In genomic region chr10:124072106-124072505, GRCh38 we compare ENCODE assay signal across 19 cellular contexts. TPM values are rescaled to one million over a fixed set of nuclear protein-coding genes. Genes with fewer than 3 reads are reported as not detected.
A peak's percentile ranks its signal among the peaks of the same experiment; 100 is the strongest.
DNase-seq lines count a peak whose midpoint lies in the region; ATAC-seq, FAIRE-seq and TF ChIP-seq lines count a peak whose summit lies in the region.
"Had no signal": no experiment of that assay in that cellular context is flagged by ENCODE, and none has a peak within 500 bp of the region (broad histone marks: within the 10 kb centered on the region; RNA-seq: fewer than 3 reads in every experiment).

No MANE protein-coding gene starts in this region.

- H3K27ac ChIP-seq in GM12878 (ENCODE audit: control insufficient read depth, insufficient read depth) (no peak overlapping the region), spleen (peak overlapping the region in 5 of 8 donors; percentile 20 to 52 (median 45))
- H3K27ac ChIP-seq: HL-60, testis had no signal

- ATAC-seq in GM19463 (IDR thresholded peaks at IDR 0.05; ENCODE audit: unreplicated experiment) = peak; percentile 54
- ATAC-seq in GM12878 = no peak
- ATAC-seq: left cardiac atrium had no signal

- SMC1A ChIA-PET in GM12878 (lab: Charles Lee; ENCODE audit: uncharacterized antibody, unreplicated experiment) = interaction anchor here (0.6 kb wide), 1 partner anchor 15 kb away, joined by 4 read pairs; no protein-coding TSS in a partner anchor

- no peaks in the 10 kb centered on the region for H3K9me3 Mint-ChIP-seq in IgD-negative memory B cell
- H3K9me3 Mint-ChIP-seq in Calu3 (ENCODE audit: low read depth, unreplicated experiment) = no peaks in the 10 kb centered on the region

- no peak overlapping the region for H3K4me2 ChIP-seq in GM12878 (ENCODE audit: control insufficient read depth, insufficient read depth)

- no peaks in the 10 kb centered on the region for H3K79me2 ChIP-seq in GM12878 (ENCODE audit: control insufficient read depth, insufficient read depth, low read length)

- in situ Hi-C loops in GM12878 (cut with MboI) = no loop called here

- H3K4me1 Mint-ChIP-seq in IgD-negative memory B cell (peaks cover 53 to 60% (median 58%) of the 10 kb centered on the region in 3 donors), Calu3 (ENCODE audit: low read depth, unreplicated experiment) (no peaks in the 10 kb centered on the region)

- TF ChIP-seq CTCF in GM12878 (IDR thresholded peaks at IDR 0.05 in 2 of 3, conservative IDR thresholded peaks at IDR 0.05 in 1 of 3; ENCODE audit: control insufficient read depth in 2 of 3, extremely low read depth in 1 of 3, insufficient read depth in 1 of 3, low read depth in 3 of 3, low read length in 3 of 3) (no peak), spleen (IDR thresholded peaks at IDR 0.05 in 8 of 11, conservative IDR thresholded peaks at IDR 0.05 in 3 of 11) (no peak), Calu3 (IDR thresholded peaks at IDR 0.05; ENCODE audit: unreplicated experiment) (no peak)

- RAD21 ChIA-PET in GM12878 (lab: Charles Lee; ENCODE audit: unreplicated experiment) = interaction anchor here (1.6 kb wide), 1 partner anchor 76 kb away, joined by 3 read pairs; no protein-coding TSS in a partner anchor

- no peak for TF ChIP-seq POLR2A in GM12878 (IDR thresholded peaks at IDR 0.05; ENCODE audit: low read depth, low read length)
- TF ChIP-seq POLR2A in spleen (IDR thresholded peaks at IDR 0.05) = no peak

- H3K27ac Mint-ChIP-seq in IgD-negative memory B cell (peak overlapping the region in 2 of 3 donors; percentile 49 to 60), Calu3 (ENCODE audit: unreplicated experiment) (no peak overlapping the region)

- no peak for TF ChIP-seq EP300 in GM12878 (IDR thresholded peaks at IDR 0.05; ENCODE audit: borderline replicate concordance in 1 of 2, control insufficient read depth in 1 of 2, low read depth in 2 of 2, low read length in 2 of 2)

- no peaks in the 10 kb centered on the region for H3K36me3 ChIP-seq in GM12878 (ENCODE audit: control insufficient read depth in 2 of 2, insufficient read depth in 2 of 2, low read length in 1 of 2)
- H3K36me3 ChIP-seq in spleen = peaks cover 0 to 4% (median 0%) of the 10 kb centered on the region in 6 donors
- H3K36me3 ChIP-seq: esophagus squamous epithelium had no signal

- WGBS in GM12878 (ENCODE audit: insufficient coverage, insufficient replicate concordance, low lambda C conversion rate, missing lambda C conversion rate) = 33% methylated on average over 4 of the region's 4 CpGs
- 36 to 63% (median 57%) methylated on average over 4 of the region's 4 CpGs for WGBS in spleen, 5 donors

- intact Hi-C loops in GM12878 (cut with micrococcal nuclease; ENCODE audit: unreplicated experiment) = no loop called here
- intact Hi-C loops in spleen (cut with DNase I; ENCODE audit: low total_unique reads) = no loop called here
- intact Hi-C loops in Calu3 (cut with micrococcal nuclease; ENCODE audit: unreplicated experiment) = no loop called here

- CTCF ChIA-PET in GM12878 (lab: Yijun Ruan, JAX) (interaction anchor here (0.6 to 1.3 kb wide), 2 partner anchors 38 to 213 kb away, joined by 3 to 4 read pairs; no protein-coding TSS in a partner anchor), Calu3 (lab: Charles Lee) (no interaction called here)

- no peak overlapping the region for H3K9ac ChIP-seq in GM12878 (ENCODE audit: control insufficient read depth, insufficient read depth, low read length)

- no peaks in the 10 kb centered on the region for H3K9me3 ChIP-seq in GM12878 (replicated peaks; ENCODE audit: control insufficient read depth, insufficient read depth, low read length)
- no peaks in the 10 kb centered on the region for H3K9me3 ChIP-seq in spleen
- H3K9me3 ChIP-seq: esophagus squamous epithelium, testis had no signal

- peak overlapping the region in 2 of 4 donors; percentile 73 to 76 for H3K4me3 Mint-ChIP-seq in IgD-negative memory B cell
- no peak overlapping the region for H3K4me3 Mint-ChIP-seq in Calu3 (ENCODE audit: low read depth, unreplicated experiment)

- H3K4me3 ChIP-seq in GM12878 = no peak overlapping the region
- no peak overlapping the region for H3K4me3 ChIP-seq in spleen
- H3K4me3 ChIP-seq: esophagus squamous epithelium, testis had no signal

- peaks cover 5% of the 10 kb centered on the region; the same call in 1 of the 2 replicates for H3K4me1 ChIP-seq in GM12878 (ENCODE audit: control insufficient read depth, insufficient read depth, low read length)
- H3K4me1 ChIP-seq in spleen = peaks cover 30 to 100% (median 78%) of the 10 kb centered on the region in 6 donors

- FAIRE-seq in GM12878 (lab: Jason Lieb, UNC) = no peak
- FAIRE-seq: GM18507 had no signal

- H3K27me3 Mint-ChIP-seq in IgD-negative memory B cell (peaks cover 5% of the 10 kb centered on the region), Calu3 (ENCODE audit: unreplicated experiment) (no peaks in the 10 kb centered on the region)

- BruUV-seq in GM12878 (replicated peaks; lab: Mats Ljungman, UMichigan) (no TSS peak), Calu3 (replicated peaks; lab: Mats Ljungman, UMichigan) (no TSS peak)

- no peak overlapping the region for H2AFZ ChIP-seq in GM12878 (ENCODE audit: control insufficient read depth, low read depth, low read length)

- POLR2A ChIA-PET in GM12878 (lab: Charles Lee) = no interaction called here

- no peak for DNase-seq in GM12878 (ENCODE audit: low read depth, low spot score)
- DNase-seq in spleen = peak; percentile 67
- no peak for DNase-seq in D341Med (ENCODE audit: low spot score)
- DNase-seq in stimulated activated CD4-positive, alpha-beta T cell treated with anti-CD3 and anti-CD28 coated beads, Interleukin-1b, Interleukin-23, amount 100 ng/mL, for 48 hours = no peak
- DNase-seq in Calu3 = no peak
- no peak for DNase-seq in RKO (ENCODE audit: low spot score)
- DNase-seq: activated naive CD4-positive, alpha-beta T cell; amygdala; esophagus squamous epithelium; HCEC 1CT; left cardiac atrium; midbrain; NCI-H1092; NCI-H2029; testis had no signal

- TF ChIP-seq RAD21 in GM12878 (IDR thresholded peaks at IDR 0.05; ENCODE audit: insufficient read depth, low read depth, low read length) = no peak

- H3K27me3 ChIP-seq in GM12878 (replicated peaks in 1 of 2; ENCODE audit: control insufficient read depth in 2 of 2, insufficient read depth in 2 of 2, low read length in 1 of 2) = peaks cover 2 to 4% of the 10 kb centered on the region in 2 experiments
- H3K27me3 ChIP-seq in spleen (replicated peaks in 1 of 7) = no peaks in the 10 kb centered on the region
- H3K27me3 ChIP-seq: esophagus squamous epithelium, testis had no signal

- H3K36me3 Mint-ChIP-seq in IgD-negative memory B cell (peaks cover 6% of the 10 kb centered on the region), Calu3 (ENCODE audit: insufficient read depth, unreplicated experiment) (no peaks in the 10 kb centered on the region)

- H4K20me1 ChIP-seq in GM12878 (ENCODE audit: control insufficient read depth, insufficient read depth) = no peaks in the 10 kb centered on the region

TF ChIP-seq in GM12878, 131 proteins besides CTCF, POLR2A, EP300 and RAD21:
- TF ChIP-seq IRF4 (IDR thresholded peaks at IDR 0.05; ENCODE audit: low read depth, low read length) (no peak), SIX5 (IDR thresholded peaks at IDR 0.05; ENCODE audit: low read depth, low read length, severe bottlenecking) (no peak), USF1 (IDR thresholded peaks at IDR 0.05; ENCODE audit: borderline replicate concordance, extremely low read length, insufficient read depth, low read depth, low read length) (no peak), TCF12 (IDR thresholded peaks at IDR 0.05; ENCODE audit: low read depth, low read length) (peak; percentile 68; the same call in 1 of the 2 replicates), NR2C2 (IDR thresholded peaks at IDR 0.05; ENCODE audit: borderline replicate concordance, control insufficient read depth, insufficient read length, low read depth) (no peak), RBBP5 (conservative IDR thresholded peaks at IDR 0.05) (no peak), CBFB (IDR thresholded peaks at IDR 0.05; ENCODE audit: low read depth) (no peak), TAF1 (IDR thresholded peaks at IDR 0.05; ENCODE audit: borderline replicate concordance, low read depth, low read length) (no peak), IKZF1 (conservative IDR thresholded peaks at IDR 0.05) (0 out of 2 replicates have a peak, but pooled peaks have one; percentile 30), NR2C1 (IDR thresholded peaks at IDR 0.05) (no peak), CREB1 (IDR thresholded peaks at IDR 0.05; ENCODE audit: low read depth) (no peak), MTA3 (IDR thresholded peaks at IDR 0.05; ENCODE audit: borderline replicate concordance, low read length) (no peak), ZSCAN29 (IDR thresholded peaks at IDR 0.05) (no peak), EED (IDR thresholded peaks at IDR 0.05; ENCODE audit: low read depth) (no peak), RUNX3 (IDR thresholded peaks at IDR 0.05; ENCODE audit: low read length) (no peak)

RNA-seq across cellular contexts. Expression of gene CHST15, which starts 21.3 kb away (rescaled TPM):
- polyA plus RNA-seq in IgD-negative memory B cell (15.4 TPM), GM12878 (2011; rRNA removed) (0.42 and 0.53 TPM in 2 replicates), GM12878 (2014; fragmentation: Illumina TruSeq; extraction: Trizol) (0.03 and 0.06 TPM in 2 replicates), GM12878 (2014; fragmentation: Nextera tagmentation; extraction: Ambion mirVana) (under 1 TPM in 1 of 2 experiments, not detected in 1; 0.02 TPM), GM12878 (2014; rRNA removed) (0.05 TPM in 2 replicates), GM12878 (2016; fragmentation: Nextera tagmentation; extraction: Ambion mirVana) (under 1 TPM; 0.05 TPM), spleen (10 to 100 TPM in 1 of 3 donors, 1 to 10 TPM in 2; 6.1 to 10.6 (median 6.3) TPM)
- 1.5 and 2.0 TPM in 2 replicates for total RNA-seq in GM12878 (2013; cell fraction: nucleolus; rRNA removed)
- total RNA-seq in GM12878 (2014; rRNA removed) (under 0.01 and 0.17 TPM in 2 replicates), GM12878 (2014; rRNA removed; fragmentation: Illumina TruSeq; extraction: Trizol) (0.04 TPM in 1 of 2 replicates, not detected in the other), GM12878 (2021) (0.32 and 0.51 TPM in 2 replicates), spleen (100 to 1,000 TPM in 6 of 7 donors, 10 to 100 TPM in 1; 78.3 to 133 (median 107) TPM), Calu3 (2022) (18.3 and 19.3 TPM in 2 replicates)
- polyA plus RNA-seq in GM12878 (2011; ENCODE audit: low read depth) = 0.46 TPM
- 0.48 and 0.57 TPM in 2 replicates for polyA plus RNA-seq in GM12878 (2011; cell fraction: cytosol; rRNA removed)
- polyA plus RNA-seq in GM12878 (2011; cell fraction: nucleus; rRNA removed) = 1.2 and 2.5 TPM in 2 replicates
- polyA plus RNA-seq in GM12878 (2012) = 0.32 and 0.46 TPM in 2 replicates
- polyA minus RNA-seq in GM12878 (2011; rRNA and poly(A)+ RNA removed) = 0.72 and 0.80 TPM in 2 replicates
- 0.40 and 0.73 TPM in 2 replicates for polyA minus RNA-seq in GM12878 (2011; cell fraction: cytosol; rRNA and poly(A)+ RNA removed)
- 0.57 and 1.3 TPM in 2 replicates for polyA minus RNA-seq in GM12878 (2011; cell fraction: nucleus; rRNA and poly(A)+ RNA removed)
